Comparison of ENCODE assay signal across 22 cellular contexts in the genomic region with DNA sequence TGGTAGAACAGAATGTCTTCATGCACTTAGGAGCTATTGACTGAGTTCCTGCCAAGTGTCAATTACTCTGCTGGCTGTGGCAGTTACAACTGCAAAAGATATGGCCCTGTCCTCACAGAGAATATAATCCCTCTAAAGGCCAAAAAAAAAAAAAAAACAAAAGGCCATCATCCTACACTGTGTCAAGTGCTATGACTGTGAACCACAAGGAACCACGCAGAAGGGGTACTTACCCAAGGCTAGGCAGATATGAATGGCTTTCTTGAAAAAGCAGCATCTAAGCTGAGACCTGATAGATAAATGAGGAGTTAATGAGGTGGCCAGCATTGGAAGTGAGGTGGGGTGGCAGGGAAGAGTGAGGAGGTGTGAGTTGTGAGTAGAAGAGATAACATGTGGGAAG. TPM values are rescaled to one million over a fixed set of nuclear protein-coding genes. Genes with fewer than 3 reads are reported as not detected.
DNase-seq lines count a peak whose midpoint lies in the region; ATAC-seq and TF ChIP-seq lines count a peak whose summit lies in the region.
"Had no signal": no experiment of that assay in that cellular context is flagged by ENCODE, and none has a peak within 500 bp of the region (broad histone marks: within the 10 kb centered on the region; RNA-seq: fewer than 3 reads in every experiment).

No MANE protein-coding gene starts in this region.

- dilution Hi-C loops in IMR-90 (cut with HindIII; ENCODE audit: low sequenced_read_pairs, unreplicated experiment): no loop called here

- peak overlapping the region; percentile 12; the same call in 1 of the 3 replicates for H2BK15ac ChIP-seq in IMR-90 (ENCODE audit: low read depth, low read length)

- intact Hi-C loops in IMR-90 (cut with micrococcal nuclease): no loop called here
- intact Hi-C loops in activated T-helper 2 cell treated with anti-CD3 and anti-CD28 coated beads, Interferon-gamma antibody, Interleukin-2, Interleukin-4, amounts not matched to agents 10 μg/mL and 5 μg/mL and 100 μg/mL, durations not matched to agents 14 hours and 24 hours and 36 hours (cut with micrococcal nuclease): loop anchor here (2.0 kb wide), 1 partner anchor 47 kb away; no protein-coding TSS in a partner anchor
- intact Hi-C loops in CD4-positive, alpha-beta T cell (cut with DNase I, micrococcal nuclease): no loop called here

- H3K9me1 ChIP-seq in IMR-90 (ENCODE audit: insufficient read depth, low read length): no peaks in the 10 kb centered on the region

- H3K4me1 ChIP-seq in IMR-90 (ENCODE audit: control insufficient read depth, insufficient read depth, low read length): peaks cover 12% of the 10 kb centered on the region
- H3K4me1 ChIP-seq: BLaER1 treated with 17β-estradiol and CSF1 and Interleukin-3, amounts not matched to agents 10 nM and 100 nM had no signal

- peaks cover 46% of the 10 kb centered on the region for H3K4me1 Mint-ChIP-seq in activated CD8-positive, alpha-beta memory T cell treated with anti-CD3 and anti-CD28 coated beads, Interleukin-2, amount 10 ng/mL, durations not matched to agents 7 days and 5 days
- H3K4me1 Mint-ChIP-seq in activated T-helper 2 cell treated with anti-CD3 and anti-CD28 coated beads, Interferon-gamma antibody, Interleukin-2, Interleukin-4, amounts not matched to agents 10 μg/mL and 5 μg/mL and 100 μg/mL, durations not matched to agents 14 hours and 24 hours and 36 hours (ENCODE audit: low read depth): peaks cover 30% of the 10 kb centered on the region
- H3K4me1 Mint-ChIP-seq in stimulated activated naive B cell treated with anti-CD40 and anti-IgM and Interleukin-4, amounts not matched to agents 10 μg/mL and 1 μg/mL and 100 μg/mL, for 72 hours: peaks cover 0 to 2% of the 10 kb centered on the region in 2 donors
- H3K4me1 Mint-ChIP-seq in CD4-positive, alpha-beta T cell (ENCODE audit: low read depth): no peaks in the 10 kb centered on the region

- POLR2A ChIA-PET in IMR-90 (lab: Charles Lee; ENCODE audit: unreplicated experiment): no interaction called here
- POLR2A ChIA-PET in CD4-positive, alpha-beta T cell (lab: Charles Lee): no interaction called here

- H3K23ac ChIP-seq in IMR-90 (ENCODE audit: low read depth, low read length): no peak overlapping the region

- H2AK9ac ChIP-seq in IMR-90 (replicated peaks; ENCODE audit: low read depth, low read length, poor library complexity): no peak overlapping the region

- CTCF ChIA-PET in activated CD8-positive, alpha-beta memory T cell treated with anti-CD3 and anti-CD28 coated beads, Interleukin-2, amount 10 ng/mL, durations not matched to agents 7 days and 5 days (lab: Charles Lee): no interaction called here
- CTCF ChIA-PET in IMR-90 (lab: Yijun Ruan, JAX): no interaction called here
- CTCF ChIA-PET in CD4-positive, alpha-beta T cell (lab: Charles Lee): no interaction called here

- H2BK5ac ChIP-seq in IMR-90 (ENCODE audit: low read depth, low read length, poor library complexity, severe bottlenecking): no peak overlapping the region

- 80% methylated on average over 1 of the region's 1 CpG; no CpG with 5 or more reads in 1 of the 2 experiments for WGBS in IMR-90 (ENCODE audit: extremely low coverage in 2 of 2, insufficient read length in 1 of 2), 2 experiments

- peak; percentile 59 for ATAC-seq in activated CD8-positive, alpha-beta memory T cell treated with anti-CD3 and anti-CD28 coated beads, Interleukin-2, amount 10 ng/mL, durations not matched to agents 7 days and 5 days
- ATAC-seq in IMR-90 (ENCODE audit: low read depth): no peak
- ATAC-seq in stimulated activated naive B cell treated with anti-CD40 and anti-IgM and Interleukin-4, amounts not matched to agents 10 μg/mL and 1 μg/mL and 100 μg/mL, for 72 hours (replicated peaks): peak; percentile 31 to 33
- no peak for ATAC-seq in CD4-positive, alpha-beta T cell (ENCODE audit: poor library complexity)
- ATAC-seq in esophagus mucosa: no peak

- H3K56ac ChIP-seq in IMR-90 (ENCODE audit: extremely low read depth, insufficient read depth, low read length): no peak overlapping the region

- no peak for DNase-seq in activated CD8-positive, alpha-beta memory T cell treated with anti-CD3 and anti-CD28 coated beads, Interleukin-2, amount 10 ng/mL, durations not matched to agents 7 days and 5 days
- no peak for DNase-seq in activated CD8-positive, alpha-beta memory T cell treated with anti-CD3 and anti-CD28 coated beads, Interleukin-2, amount 50 U/mL, for 48 hours
- no peak for DNase-seq in IMR-90
- no peak for DNase-seq in activated T-helper 2 cell treated with anti-CD3 and anti-CD28 coated beads, Interferon-gamma antibody, Interleukin-2, Interleukin-4, amounts not matched to agents 10 μg/mL and 5 μg/mL and 100 μg/mL, durations not matched to agents 14 hours and 24 hours and 36 hours (ENCODE audit: low spot score)
- DNase-seq in stimulated activated naive B cell treated with anti-CD40 and anti-IgM and Interleukin-4, amounts not matched to agents 10 μg/mL and 1 μg/mL and 100 μg/mL, for 72 hours: no peak
- DNase-seq in CD4-positive, alpha-beta T cell: no peak
- DNase-seq: DMS79 treated with DMSO at 0.1 percent for 48 hours, H7, HFFc6, NCI-H1417 treated with DMSO at 0.1 percent for 48 hours, NCI-H187 treated with DMSO at 0.1 percent for 48 hours, NCI-H226, NCI-H524, NCI-H82, OCI-M1, SHP77 had no signal

- no peak overlapping the region for H3K14ac ChIP-seq in IMR-90 (replicated peaks; ENCODE audit: low read depth, low read length)

- H4K5ac ChIP-seq in IMR-90 (ENCODE audit: low read depth, low read length): no peak overlapping the region

- H3K36me3 ChIP-seq in IMR-90 (ENCODE audit: control insufficient read depth, insufficient read depth, low read length): no peaks in the 10 kb centered on the region
- H3K36me3 ChIP-seq: BLaER1 treated with 17β-estradiol and CSF1 and Interleukin-3, amounts not matched to agents 10 nM and 100 nM had no signal

- no peak overlapping the region; a peak in 1 of 4 replicates for H4K8ac ChIP-seq in IMR-90 (ENCODE audit: low read depth in 2 of 2, low read length in 2 of 2)

- H3K9me3 Mint-ChIP-seq in activated CD8-positive, alpha-beta memory T cell treated with anti-CD3 and anti-CD28 coated beads, Interleukin-2, amount 10 ng/mL, durations not matched to agents 7 days and 5 days (ENCODE audit: low read depth): no peaks in the 10 kb centered on the region
- no peaks in the 10 kb centered on the region for H3K9me3 Mint-ChIP-seq in activated T-helper 2 cell treated with anti-CD3 and anti-CD28 coated beads, Interferon-gamma antibody, Interleukin-2, Interleukin-4, amounts not matched to agents 10 μg/mL and 5 μg/mL and 100 μg/mL, durations not matched to agents 14 hours and 24 hours and 36 hours
- H3K9me3 Mint-ChIP-seq in stimulated activated naive B cell treated with anti-CD40 and anti-IgM and Interleukin-4, amounts not matched to agents 10 μg/mL and 1 μg/mL and 100 μg/mL, for 72 hours: no peaks in the 10 kb centered on the region
- no peaks in the 10 kb centered on the region for H3K9me3 Mint-ChIP-seq in CD4-positive, alpha-beta T cell
- H3K9me3 Mint-ChIP-seq: HFFc6 had no signal

- peak overlapping the region; percentile 29; the same call in 1 of the 2 replicates for H2BK120ac ChIP-seq in IMR-90 (ENCODE audit: low read depth, low read length)

- no peak overlapping the region for H3K27ac ChIP-seq in IMR-90 (ENCODE audit: insufficient read depth, low read length)
- no peak overlapping the region for H3K27ac ChIP-seq in CD4-positive, alpha-beta T cell (ENCODE audit: low read depth, low read length)
- H3K27ac ChIP-seq: BLaER1 treated with 17β-estradiol and CSF1 and Interleukin-3, amounts not matched to agents 10 nM and 100 nM; KMS-11 had no signal

- H4K91ac ChIP-seq in IMR-90 (ENCODE audit: insufficient read depth, low read depth, low read length): peak overlapping the region; percentile 28; the same call in 1 of the 2 replicates

- in situ Hi-C loops in IMR-90 (cut with MboI; ENCODE audit: low sequenced_read_pairs): no loop called here

- no peak overlapping the region for H2AFZ ChIP-seq in IMR-90 (replicated peaks; ENCODE audit: low read length, poor library complexity)

- H4K20me1 ChIP-seq in IMR-90 (ENCODE audit: insufficient read depth, low read length): no peaks in the 10 kb centered on the region
- H4K20me1 ChIP-seq: BLaER1 treated with 17β-estradiol and CSF1 and Interleukin-3, amounts not matched to agents 10 nM and 100 nM had no signal

- no peak overlapping the region for H3K9ac ChIP-seq in IMR-90 (ENCODE audit: low read depth, low read length)
- H3K9ac ChIP-seq: BLaER1 treated with 17β-estradiol and CSF1 and Interleukin-3, amounts not matched to agents 10 nM and 100 nM; KMS-11 had no signal

- H2AK5ac ChIP-seq in IMR-90 (ENCODE audit: low read depth, low read length): no peak overlapping the region

- BruUV-seq in IMR-90 (replicated peaks; lab: Mats Ljungman, UMichigan): no TSS peak

- peak overlapping the region; percentile 24; the same call in 1 of the 2 replicates for H3K4ac ChIP-seq in IMR-90 (ENCODE audit: low read depth, low read length)

- H3K4me3 Mint-ChIP-seq in activated CD8-positive, alpha-beta memory T cell treated with anti-CD3 and anti-CD28 coated beads, Interleukin-2, amount 10 ng/mL, durations not matched to agents 7 days and 5 days: no peak overlapping the region
- H3K4me3 Mint-ChIP-seq in activated T-helper 2 cell treated with anti-CD3 and anti-CD28 coated beads, Interferon-gamma antibody, Interleukin-2, Interleukin-4, amounts not matched to agents 10 μg/mL and 5 μg/mL and 100 μg/mL, durations not matched to agents 14 hours and 24 hours and 36 hours (ENCODE audit: low read depth): no peak overlapping the region
- no peak overlapping the region for H3K4me3 Mint-ChIP-seq in stimulated activated naive B cell treated with anti-CD40 and anti-IgM and Interleukin-4, amounts not matched to agents 10 μg/mL and 1 μg/mL and 100 μg/mL, for 72 hours
- H3K4me3 Mint-ChIP-seq in CD4-positive, alpha-beta T cell: no peak overlapping the region
- H3K4me3 Mint-ChIP-seq: HFFc6 had no signal

- H2BK20ac ChIP-seq in IMR-90 (ENCODE audit: low read depth, low read length): peak overlapping the region; percentile 14; the same call in 1 of the 2 replicates

- H3K27me3 Mint-ChIP-seq in activated CD8-positive, alpha-beta memory T cell treated with anti-CD3 and anti-CD28 coated beads, Interleukin-2, amount 10 ng/mL, durations not matched to agents 7 days and 5 days: peaks cover 37% of the 10 kb centered on the region
- peaks cover 34% of the 10 kb centered on the region for H3K27me3 Mint-ChIP-seq in activated T-helper 2 cell treated with anti-CD3 and anti-CD28 coated beads, Interferon-gamma antibody, Interleukin-2, Interleukin-4, amounts not matched to agents 10 μg/mL and 5 μg/mL and 100 μg/mL, durations not matched to agents 14 hours and 24 hours and 36 hours (ENCODE audit: low read depth)
- H3K27me3 Mint-ChIP-seq in stimulated activated naive B cell treated with anti-CD40 and anti-IgM and Interleukin-4, amounts not matched to agents 10 μg/mL and 1 μg/mL and 100 μg/mL, for 72 hours: peaks cover 6% of the 10 kb centered on the region in 2 donors
- no peaks in the 10 kb centered on the region for H3K27me3 Mint-ChIP-seq in CD4-positive, alpha-beta T cell

- peaks cover 11% of the 10 kb centered on the region for H3K36me3 Mint-ChIP-seq in activated CD8-positive, alpha-beta memory T cell treated with anti-CD3 and anti-CD28 coated beads, Interleukin-2, amount 10 ng/mL, durations not matched to agents 7 days and 5 days
- H3K36me3 Mint-ChIP-seq in activated T-helper 2 cell treated with anti-CD3 and anti-CD28 coated beads, Interferon-gamma antibody, Interleukin-2, Interleukin-4, amounts not matched to agents 10 μg/mL and 5 μg/mL and 100 μg/mL, durations not matched to agents 14 hours and 24 hours and 36 hours (ENCODE audit: low read depth): no peaks in the 10 kb centered on the region
- peaks cover 0 to 2% of the 10 kb centered on the region in 2 donors for H3K36me3 Mint-ChIP-seq in stimulated activated naive B cell treated with anti-CD40 and anti-IgM and Interleukin-4, amounts not matched to agents 10 μg/mL and 1 μg/mL and 100 μg/mL, for 72 hours
- no peaks in the 10 kb centered on the region for H3K36me3 Mint-ChIP-seq in CD4-positive, alpha-beta T cell (ENCODE audit: low read depth)

- no peak for TF ChIP-seq POLR2A in IMR-90 (IDR thresholded peaks at IDR 0.05; ENCODE audit: low read depth, low read length)

- H3K27ac Mint-ChIP-seq in activated CD8-positive, alpha-beta memory T cell treated with anti-CD3 and anti-CD28 coated beads, Interleukin-2, amount 10 ng/mL, durations not matched to agents 7 days and 5 days: peak overlapping the region; percentile 9
- H3K27ac Mint-ChIP-seq in activated T-helper 2 cell treated with anti-CD3 and anti-CD28 coated beads, Interferon-gamma antibody, Interleukin-2, Interleukin-4, amounts not matched to agents 10 μg/mL and 5 μg/mL and 100 μg/mL, durations not matched to agents 14 hours and 24 hours and 36 hours: peak overlapping the region; percentile 40
- H3K27ac Mint-ChIP-seq in stimulated activated naive B cell treated with anti-CD40 and anti-IgM and Interleukin-4, amounts not matched to agents 10 μg/mL and 1 μg/mL and 100 μg/mL, for 72 hours: no peak overlapping the region
- no peak overlapping the region for H3K27ac Mint-ChIP-seq in CD4-positive, alpha-beta T cell
- H3K27ac Mint-ChIP-seq: HFFc6 had no signal

- H3K4me3 ChIP-seq in IMR-90 (ENCODE audit: insufficient read depth, low read depth, low read length): no peak overlapping the region
- H3K4me3 ChIP-seq: BLaER1 treated with 17β-estradiol and CSF1 and Interleukin-3, amounts not matched to agents 10 nM and 100 nM had no signal

- no peaks in the 10 kb centered on the region for H3K9me3 ChIP-seq in IMR-90 (ENCODE audit: control insufficient read depth, insufficient read depth, low read length)
- no peaks in the 10 kb centered on the region for H3K9me3 ChIP-seq in CD4-positive, alpha-beta T cell (ENCODE audit: control insufficient read depth, low read length)
- H3K9me3 ChIP-seq: BLaER1 treated with 17β-estradiol and CSF1 and Interleukin-3, amounts not matched to agents 10 nM and 100 nM had no signal

- no peak for TF ChIP-seq RAD21 in IMR-90 (IDR thresholded peaks at IDR 0.05; ENCODE audit: low read length)

- no peak overlapping the region for H3K4me2 ChIP-seq in IMR-90 (ENCODE audit: low read depth, low read length)
- H3K4me2 ChIP-seq: BLaER1 treated with 17β-estradiol and CSF1 and Interleukin-3, amounts not matched to agents 10 nM and 100 nM; KMS-11 had no signal

- peak overlapping the region; percentile 33; the same call in 1 of the 2 replicates for H3K18ac ChIP-seq in IMR-90 (ENCODE audit: low read depth, low read length)

- TF ChIP-seq CTCF in IMR-90 (conservative IDR thresholded peaks at IDR 0.05; ENCODE audit: low read depth, low read length): no peak
- TF ChIP-seq CTCF in CD4-positive, alpha-beta T cell (IDR thresholded peaks at IDR 0.05): no peak

- no peaks in the 10 kb centered on the region for H3K27me3 ChIP-seq in IMR-90 (ENCODE audit: control insufficient read depth, insufficient read depth, low read length)
- no peaks in the 10 kb centered on the region for H3K27me3 ChIP-seq in CD4-positive, alpha-beta T cell (ENCODE audit: control insufficient read depth, insufficient read depth, low read length)
- H3K27me3 ChIP-seq: BLaER1 treated with 17β-estradiol and CSF1 and Interleukin-3, amounts not matched to agents 10 nM and 100 nM had no signal

- H3K79me1 ChIP-seq in IMR-90 (ENCODE audit: low read depth in 1 of 2, low read length in 2 of 2): no peaks in the 10 kb centered on the region

RNA-seq across cellular contexts. Expression of a gene that starts 16.3 kb away (rescaled TPM):
- total RNA-seq in activated CD8-positive, alpha-beta memory T cell treated with anti-CD3 and anti-CD28 coated beads, Interleukin-2, amount 10 ng/mL, durations not matched to agents 7 days and 5 days: under 1 TPM in 1 of 2 experiments, not detected in 1; 0.61 TPM
- total RNA-seq in IMR-90 (2012; rRNA removed) (not detected in 2 replicates), esophagus mucosa (0.44 TPM)
- polyA plus RNA-seq in IMR-90 (2012; rRNA removed): not detected in 2 replicates
- not detected in 2 replicates for polyA plus RNA-seq in IMR-90 (2012; cell fraction: cytosol; rRNA removed)
- not detected in 2 replicates for polyA plus RNA-seq in IMR-90 (2012; cell fraction: nucleus; rRNA removed; ENCODE audit: low replicate concordance)
- total RNA-seq in activated T-helper 2 cell treated with anti-CD3 and anti-CD28 coated beads, Interferon-gamma antibody, Interleukin-2, Interleukin-4, amounts not matched to agents 10 μg/mL and 5 μg/mL and 100 μg/mL, durations not matched to agents 14 hours and 24 hours and 36 hours: 0.80 TPM in 1 of 2 replicates, not detected in the other
- not detected for total RNA-seq in CD4-positive, alpha-beta T cell
- total RNA-seq: A673, H7, HFFc6, HT-29, M059J had no signal

RNA-seq across cellular contexts. Expression of a gene that starts 44.1 kb away (rescaled TPM):
- total RNA-seq in activated CD8-positive, alpha-beta memory T cell treated with anti-CD3 and anti-CD28 coated beads, Interleukin-2, amount 10 ng/mL, durations not matched to agents 7 days and 5 days: under 1 TPM in 1 of 2 experiments, not detected in 1; 0.35 TPM
- total RNA-seq in IMR-90 (2012; rRNA removed): not detected in 2 replicates
- polyA plus RNA-seq in IMR-90 (2012; rRNA removed): not detected in 2 replicates
- polyA plus RNA-seq in IMR-90 (2012; cell fraction: cytosol; rRNA removed): not detected in 2 replicates
- polyA plus RNA-seq in IMR-90 (2012; cell fraction: nucleus; rRNA removed; ENCODE audit: low replicate concordance): not detected in 2 replicates
- 0.27 and 0.30 TPM in 2 replicates for total RNA-seq in activated T-helper 2 cell treated with anti-CD3 and anti-CD28 coated beads, Interferon-gamma antibody, Interleukin-2, Interleukin-4, amounts not matched to agents 10 μg/mL and 5 μg/mL and 100 μg/mL, durations not matched to agents 14 hours and 24 hours and 36 hours
- total RNA-seq in CD4-positive, alpha-beta T cell: under 1 TPM in 1 of 2 experiments, not detected in 1; 0.25 TPM
- total RNA-seq in esophagus mucosa: not detected
- total RNA-seq: A673, H7, HFFc6, HT-29, M059J had no signal

Comparison
In these comparisons a context has a peak if more than half of its experiments do, and no peak if none do; other contexts are left out.
1. ATAC-seq: peak in activated CD8-positive, alpha-beta memory T cell treated with anti-CD3 and anti-CD28 coated beads, Interleukin-2, amount 10 ng/mL, durations not matched to agents 7 days and 5 days (single experiment) and stimulated activated naive B cell treated with anti-CD40 and anti-IgM and Interleukin-4, amounts not matched to agents 10 μg/mL and 1 μg/mL and 100 μg/mL, for 72 hours (2 of 2); none in IMR-90 (single experiment), CD4-positive, alpha-beta T cell (single experiment) and esophagus mucosa (single experiment).
2. H3K27ac Mint-ChIP-seq: peak in activated CD8-positive, alpha-beta memory T cell treated with anti-CD3 and anti-CD28 coated beads, Interleukin-2, amount 10 ng/mL, durations not matched to agents 7 days and 5 days (single experiment) and activated T-helper 2 cell treated with anti-CD3 and anti-CD28 coated beads, Interferon-gamma antibody, Interleukin-2, Interleukin-4, amounts not matched to agents 10 μg/mL and 5 μg/mL and 100 μg/mL, durations not matched to agents 14 hours and 24 hours and 36 hours (single experiment); none in stimulated activated naive B cell treated with anti-CD40 and anti-IgM and Interleukin-4, amounts not matched to agents 10 μg/mL and 1 μg/mL and 100 μg/mL, for 72 hours (single experiment) and CD4-positive, alpha-beta T cell (single experiment).